ENCODE assay signal across 12 cellular contexts in the genomic region with DNA sequence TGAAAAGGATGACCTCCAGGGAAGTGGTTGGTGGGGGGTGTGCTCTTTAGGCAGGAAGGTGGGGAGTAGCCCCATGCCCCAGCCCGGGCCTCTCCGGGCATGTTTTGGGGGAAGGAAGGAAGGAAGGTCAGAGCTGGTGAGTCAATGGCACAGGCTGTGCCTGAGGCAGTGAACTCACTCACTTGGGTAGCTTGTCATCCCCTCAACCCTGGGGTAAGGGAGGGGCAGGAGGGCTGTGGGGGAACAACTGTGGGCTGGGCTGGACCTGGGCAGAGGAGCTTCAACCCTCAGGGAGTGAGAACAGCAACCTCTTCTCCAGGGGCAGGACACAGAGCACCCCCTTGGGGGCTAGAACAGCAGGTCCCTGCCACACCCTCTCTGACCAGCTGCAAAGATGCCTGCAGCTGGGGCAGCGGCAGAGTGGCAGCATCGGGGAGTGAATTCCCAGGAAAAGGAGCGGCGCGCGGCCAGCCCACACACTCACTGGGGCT. TPM values are rescaled to one million over a fixed set of nuclear protein-coding genes. Genes with fewer than 3 reads are reported as not detected.
DNase-seq lines count a peak whose midpoint lies in the region; ATAC-seq and TF ChIP-seq lines count a peak whose summit lies in the region.
"Had no signal": no experiment of that assay in that cellular context is flagged by ENCODE, and none has a peak within 500 bp of the region (broad histone marks: within the 10 kb centered on the region; RNA-seq: fewer than 3 reads in every experiment).

No MANE protein-coding gene starts in this region.

- H3K4me1 Mint-ChIP-seq in type B pancreatic cell (ENCODE audit: unreplicated experiment) = peaks cover 19% of the 10 kb centered on the region

- H3K27me3 Mint-ChIP-seq in type B pancreatic cell = no peaks in the 10 kb centered on the region

- no peak overlapping the region for H3K4me3 ChIP-seq in AG04450 (ENCODE audit: low read depth, low read length)
- H3K4me3 ChIP-seq in breast epithelium = no peak overlapping the region

- TF ChIP-seq POLR2A in breast epithelium (IDR thresholded peaks at IDR 0.05) = no peak

- H3K27me3 ChIP-seq in AG04450 (ENCODE audit: control insufficient read depth, insufficient read depth, low read length) (no peaks in the 10 kb centered on the region), breast epithelium (no peaks in the 10 kb centered on the region)

- H3K36me3 Mint-ChIP-seq in type B pancreatic cell = peaks cover 11% of the 10 kb centered on the region

- no peaks in the 10 kb centered on the region for H3K36me3 ChIP-seq in breast epithelium

- H3K9me3 ChIP-seq in AG04450 (ENCODE audit: control insufficient read depth, insufficient read depth, low read length) (no peaks in the 10 kb centered on the region; the same call in 1 of the 2 replicates), breast epithelium (no peaks in the 10 kb centered on the region)

- ATAC-seq in GM18909 (IDR thresholded peaks at IDR 0.05; ENCODE audit: poor library complexity, unreplicated experiment) = no peak
- ATAC-seq: CD8-positive, alpha-beta T cell had no signal

- intact Hi-C loops in breast epithelium (cut with DNase I; ENCODE audit: low total_unique reads) = no loop called here

- TF ChIP-seq CTCF in AG04450 (IDR thresholded peaks at IDR 0.05; ENCODE audit: low read depth, low read length) (no peak), breast epithelium (IDR thresholded peaks at IDR 0.05) (no peak), type B pancreatic cell (conservative IDR thresholded peaks at IDR 0.05) (no peak)

- H3K9me3 Mint-ChIP-seq in type B pancreatic cell = no peaks in the 10 kb centered on the region
- H3K9me3 Mint-ChIP-seq: CD8-positive, alpha-beta T cell had no signal

- no peak overlapping the region for H3K4me3 Mint-ChIP-seq in type B pancreatic cell
- H3K4me3 Mint-ChIP-seq: CD8-positive, alpha-beta T cell had no signal

- CTCF ChIA-PET in AG04450 (lab: Charles Lee) = interaction anchor here (0.5 to 2.1 kb wide), 5 partner anchors 8 to 164 kb away, joined by 3 to 10 read pairs (median 6); no protein-coding TSS in a partner anchor

- no peak overlapping the region for H3K27ac Mint-ChIP-seq in type B pancreatic cell
- H3K27ac Mint-ChIP-seq: CD8-positive, alpha-beta T cell had no signal

- POLR2A ChIA-PET in AG04450 (lab: Yijun Ruan, JAX) = interaction anchor here (0.5 to 2.2 kb wide), 6 partner anchors 14 to 143 kb away, joined by 3 to 12 read pairs (median 4); partner anchors contain the start of genes CASC3 and PSMD3

- H3K27ac ChIP-seq in AG04450 (ENCODE audit: low read depth, low read length) = peak overlapping the region; percentile 75
- H3K27ac ChIP-seq in breast epithelium = peak overlapping the region; percentile 41 to 64

- no peak for DNase-seq in AG04450 (ENCODE audit: low read depth, low spot score)
- peak; percentile 9 for DNase-seq in HS-27A (ENCODE audit: low read depth)
- peak in 1 of 2 donors; percentile 72 for DNase-seq in breast epithelium (ENCODE audit: low spot score in 2 of 2)
- DNase-seq in medulla oblongata (ENCODE audit: extremely low spot score) = peak; percentile 46
- DNase-seq in type B pancreatic cell (ENCODE audit: extremely low spot score, unreplicated experiment) = no peak
- no peak for DNase-seq in activated T-cell treated with anti-CD3 and anti-CD28 coated beads, Interleukin-2, amount 50 U/mL, for 1 hour
- DNase-seq in NK-92 (lab: John Stamatoyannopoulos, UW; ENCODE audit: unreplicated experiment) = no peak
- DNase-seq: CD8-positive, alpha-beta T cell; islet precursor cell; NCI-H187 had no signal

- H3K4me1 ChIP-seq in breast epithelium = peaks cover 29 to 54% of the 10 kb centered on the region in 2 donors

RNA-seq across cellular contexts. Expression of gene CSF3, which starts 6.3 kb away (rescaled TPM):
- polyA plus RNA-seq in AG04450 (2011; rRNA removed) = 0.05 TPM in 1 of 2 replicates, not detected in the other
- not detected in 2 replicates for polyA minus RNA-seq in AG04450 (2011; rRNA and poly(A)+ RNA removed)
- 10 to 100 TPM in 1 of 3 donors, under 1 TPM in 1, not detected in 1; 0.32 to 13.0 TPM for total RNA-seq in breast epithelium
- not detected in 2 replicates for total RNA-seq in type B pancreatic cell (ENCODE audit: low replicate concordance)
- total RNA-seq: CD8-positive, alpha-beta T cell; T-helper 2 cell treated with Interferon-gamma antibody and Interleukin-4, amounts not matched to agents 100 ng/mL and 5 ng/mL, for 36 hours had no signal

RNA-seq across cellular contexts. Expression of gene MED24, which starts 32.7 kb away (rescaled TPM):
- 47.0 and 54.0 TPM in 2 replicates for polyA plus RNA-seq in AG04450 (2011; rRNA removed)
- polyA minus RNA-seq in AG04450 (2011; rRNA and poly(A)+ RNA removed) = 59.4 and 92.8 TPM in 2 replicates
- total RNA-seq in breast epithelium (10 to 100 TPM; 50.7 to 74.7 (median 59.7) TPM), type B pancreatic cell (ENCODE audit: low replicate concordance) (93.2 and 123 TPM in 2 replicates)

RNA-seq across cellular contexts. Expression of gene PSMD3, which starts 40.9 kb away (rescaled TPM):
- 62.6 and 81.6 TPM in 2 replicates for polyA plus RNA-seq in AG04450 (2011; rRNA removed)
- polyA minus RNA-seq in AG04450 (2011; rRNA and poly(A)+ RNA removed) = 71.4 and 98.7 TPM in 2 replicates
- 10 to 100 TPM; 79.4 to 83.0 (median 81.0) TPM for total RNA-seq in breast epithelium
- 110 and 116 TPM in 2 replicates for total RNA-seq in type B pancreatic cell (ENCODE audit: low replicate concordance)

RNA-seq across cellular contexts. Expression of gene THRA, which starts 41.2 kb away (rescaled TPM):
- polyA plus RNA-seq in AG04450 (2011; rRNA removed) = 25.2 and 32.0 TPM in 2 replicates
- 20.2 and 24.6 TPM in 2 replicates for polyA minus RNA-seq in AG04450 (2011; rRNA and poly(A)+ RNA removed)
- total RNA-seq in breast epithelium (10 to 100 TPM; 41.6 to 61.0 (median 48.1) TPM), type B pancreatic cell (ENCODE audit: low replicate concordance) (18.3 and 37.0 TPM in 2 replicates)

RNA-seq across cellular contexts. Expression of gene GSDMA, which starts 58.7 kb away (rescaled TPM):
- not detected in 2 replicates for polyA plus RNA-seq in AG04450 (2011; rRNA removed)
- not detected in 2 replicates for polyA minus RNA-seq in AG04450 (2011; rRNA and poly(A)+ RNA removed)
- total RNA-seq in breast epithelium = 1 to 10 TPM in 1 of 3 donors, under 1 TPM in 1, not detected in 1; 0.44 to 3.4 TPM
- not detected in 2 replicates for total RNA-seq in type B pancreatic cell (ENCODE audit: low replicate concordance)

Comparison
In these comparisons a context has a peak if more than half of its experiments do, and no peak if none do; other contexts are left out.
1. DNase-seq: peak in HS-27A (single experiment) and medulla oblongata (single experiment); none in AG04450 (single experiment), type B pancreatic cell (single experiment), activated T-cell treated with anti-CD3 and anti-CD28 coated beads, Interleukin-2, amount 50 U/mL, for 1 hour (single experiment) and NK-92 (single experiment).